Comparison of ENCODE assay signal across 7 cellular contexts in the genomic region with DNA sequence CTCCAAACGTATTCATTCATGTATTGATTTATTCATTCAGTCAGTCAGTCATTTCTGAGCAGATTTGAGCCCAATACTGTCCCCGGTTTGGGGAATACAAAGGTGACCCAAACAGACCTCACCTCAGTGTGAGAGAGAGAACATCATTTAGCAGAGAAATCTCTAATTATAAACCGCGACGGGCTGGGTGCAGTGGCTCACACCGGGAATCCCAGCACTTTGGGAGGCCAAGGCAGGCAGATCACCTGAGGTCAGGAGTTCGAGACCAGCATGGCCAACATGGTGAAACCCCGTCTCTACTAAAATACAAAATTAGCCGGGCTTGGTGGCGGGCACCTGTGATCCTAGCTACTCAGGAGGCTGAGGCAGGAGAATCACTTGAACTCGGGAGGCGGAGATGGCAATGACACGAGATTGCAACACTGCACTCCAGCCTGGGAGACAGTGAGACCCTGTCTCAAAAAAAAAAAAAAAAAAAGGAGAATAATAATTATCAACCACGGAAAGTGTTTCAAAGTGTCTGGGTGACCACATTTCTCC. TPM values are rescaled to one million over a fixed set of nuclear protein-coding genes. Genes with fewer than 3 reads are reported as not detected.
DNase-seq lines count a peak whose midpoint lies in the region; ATAC-seq, FAIRE-seq and TF ChIP-seq lines count a peak whose summit lies in the region.
"Not testable (repeated sequence)": the region's sequence is repeated elsewhere in the genome, so short reads cannot be mapped to it uniquely, and the experiment has no call there.

No MANE protein-coding gene starts in this region.

- H3K27ac Mint-ChIP-seq in T-helper 17 cell, result peak overlapping the region; percentile 29
- H3K27ac Mint-ChIP-seq in astrocyte (ENCODE audit: unreplicated experiment), result peak overlapping the region; percentile 12

- H3K9ac ChIP-seq in HUES48 (ENCODE audit: low read depth, low read length), result peak overlapping the region; percentile 54; the same call in 1 of the 2 replicates
- peak overlapping the region; percentile 53 for H3K9ac ChIP-seq in astrocyte (ENCODE audit: low read length)

- not testable (repeated sequence) for ATAC-seq in T-helper 17 cell
- peak in 1 of 2 donors; percentile 1 for ATAC-seq in lower lobe of right lung

- H3K4me1 ChIP-seq in HUES48 (ENCODE audit: control insufficient read depth, insufficient read depth, low read length); astrocyte (ENCODE audit: insufficient read depth, low read length): not testable (repeated sequence)
- peaks cover 12 to 38% (median 15%) of the 10 kb centered on the region in 3 donors for H3K4me1 ChIP-seq in esophagus squamous epithelium
- peaks cover 25% of the 10 kb centered on the region for H3K4me1 ChIP-seq in lower lobe of right lung

- H3K27me3 ChIP-seq in HUES48 (ENCODE audit: control insufficient read depth, insufficient read depth, low read length); astrocyte (ENCODE audit: insufficient read depth, low read length); lower lobe of right lung (ENCODE audit: low read depth): not testable (repeated sequence)
- peaks cover 0 to 12% (median 0%) of the 10 kb centered on the region in 4 donors for H3K27me3 ChIP-seq in esophagus squamous epithelium

- H3K27me3 Mint-ChIP-seq in T-helper 17 cell, result peaks cover 16% of the 10 kb centered on the region
- H3K27me3 Mint-ChIP-seq in astrocyte (ENCODE audit: low read depth, unreplicated experiment), result not testable (repeated sequence)

- not testable (repeated sequence) for H3K4me1 Mint-ChIP-seq in T-helper 17 cell; astrocyte (ENCODE audit: low read depth, unreplicated experiment)

- peak overlapping the region; percentile 79 for H3K27ac ChIP-seq in HUES48 (ENCODE audit: low read depth, low read length)
- H3K27ac ChIP-seq in astrocyte (ENCODE audit: low read depth, low read length), result not testable (repeated sequence)
- H3K27ac ChIP-seq in esophagus squamous epithelium, result peak overlapping the region; percentile 89 to 96 (median 92)
- peak overlapping the region; percentile 80 for H3K27ac ChIP-seq in lower lobe of right lung

- WGBS in esophagus squamous epithelium, 2 donors, result 33 to 41% methylated on average over 12 to 13 of the region's 14 CpGs

- not testable (repeated sequence) for H3K9me3 Mint-ChIP-seq in astrocyte (ENCODE audit: unreplicated experiment)

- not testable (repeated sequence) for H3K79me2 ChIP-seq in astrocyte (ENCODE audit: insufficient read depth, low read length)

- not testable (repeated sequence) for FAIRE-seq in astrocyte (lab: Jason Lieb, UNC)

- not testable (repeated sequence) for DNase-seq in T-helper 17 cell; astrocyte (ENCODE audit: low read depth); esophagus squamous epithelium (lab: John Stamatoyannopoulos, UW); lower lobe of right lung; retinal pigment epithelial cell (ENCODE audit: low read depth)

- H3K9me3 ChIP-seq in HUES48 (ENCODE audit: control insufficient read depth, insufficient read depth, low read length); T-helper 17 cell (ENCODE audit: control insufficient read depth, low read length, poor library complexity, severe bottlenecking); astrocyte (ENCODE audit: insufficient read depth, low read depth, low read length); esophagus squamous epithelium; lower lobe of right lung: not testable (repeated sequence)

- not testable (repeated sequence) for H3K36me3 ChIP-seq in HUES48 (ENCODE audit: control insufficient read depth, insufficient read depth, low read length); astrocyte (ENCODE audit: insufficient read depth, low read length); esophagus squamous epithelium; lower lobe of right lung

- H2AFZ ChIP-seq in astrocyte (ENCODE audit: low read depth, low read length), result peak overlapping the region; percentile 12

- TF ChIP-seq POLR2A in esophagus squamous epithelium (IDR thresholded peaks at IDR 0.05), result not testable (repeated sequence)

- H3K36me3 Mint-ChIP-seq in T-helper 17 cell (ENCODE audit: low read depth); astrocyte (ENCODE audit: low read depth, unreplicated experiment): not testable (repeated sequence)

- H3K4me2 ChIP-seq in astrocyte (ENCODE audit: low read length), result peak overlapping the region; percentile 88

- H3K4me3 Mint-ChIP-seq in T-helper 17 cell (peak overlapping the region; percentile 55), astrocyte (ENCODE audit: unreplicated experiment) (peak overlapping the region; percentile 66)

- not testable (repeated sequence) for H4K20me1 ChIP-seq in astrocyte (ENCODE audit: insufficient read depth, low read length)

- H3K4me3 ChIP-seq in GM12875 (ENCODE audit: low read depth, low read length) (peak overlapping the region; percentile 75), HUES48 (ENCODE audit: low read depth, low read length) (peak overlapping the region; percentile 67), astrocyte (ENCODE audit: insufficient read depth, low read depth, low read length) (peak overlapping the region; percentile 22), esophagus squamous epithelium (peak overlapping the region; percentile 38 to 87 (median 63)), lower lobe of right lung (peak overlapping the region; percentile 66), retinal pigment epithelial cell (ENCODE audit: low read length) (peak overlapping the region; percentile 45)

- TF ChIP-seq CTCF in GM12875 (IDR thresholded peaks at IDR 0.05; ENCODE audit: borderline replicate concordance, insufficient read depth, low read depth, low read length); astrocyte (IDR thresholded peaks at IDR 0.05; ENCODE audit: insufficient read depth, low read depth, low read length); esophagus squamous epithelium (IDR thresholded peaks at IDR 0.05); lower lobe of right lung (IDR thresholded peaks at IDR 0.05); retinal pigment epithelial cell (conservative IDR thresholded peaks at IDR 0.05; ENCODE audit: low read depth, low read length): not testable (repeated sequence)

- intact Hi-C loops in esophagus squamous epithelium (cut with DNase I); lower lobe of right lung (cut with DNase I): not testable (repeated sequence)

RNA-seq across cellular contexts. Expression of a gene that starts 1.7 kb away (rescaled TPM):
- 1 to 10 TPM in 1 of 2 donors, under 1 TPM in 1; 0.83 to 1.4 TPM for total RNA-seq in T-helper 17 cell
- total RNA-seq in astrocyte, result 2.3 and 3.0 TPM in 2 replicates
- total RNA-seq in esophagus squamous epithelium, result 100 to 1,000 TPM; 188 to 463 (median 228) TPM
- total RNA-seq in lower lobe of right lung, result 1.3 TPM

RNA-seq across cellular contexts. Expression of a gene that starts 30.7 kb away (rescaled TPM):
- total RNA-seq in T-helper 17 cell, result 1,000 to 10,000 TPM; 1,185 to 1,285 TPM
- total RNA-seq in astrocyte, result 387 and 409 TPM in 2 replicates
- total RNA-seq in esophagus squamous epithelium, result 100 to 1,000 TPM in 3 of 4 donors, 10 to 100 TPM in 1; 80.7 to 290 (median 233) TPM
- total RNA-seq in lower lobe of right lung, result 659 TPM

RNA-seq across cellular contexts. Expression of a gene that starts 39.4 kb away (rescaled TPM):
- 10 to 100 TPM; 19.6 to 21.9 TPM for total RNA-seq in T-helper 17 cell
- total RNA-seq in astrocyte, result 53.0 and 55.4 TPM in 2 replicates
- 10 to 100 TPM; 24.8 to 51.9 (median 40.3) TPM for total RNA-seq in esophagus squamous epithelium
- 24.8 TPM for total RNA-seq in lower lobe of right lung

RNA-seq across cellular contexts. Expression of a gene that starts 55.4 kb away (rescaled TPM):
- total RNA-seq in T-helper 17 cell (100 to 1,000 TPM; 121 to 131 TPM), astrocyte (323 TPM in 2 replicates), esophagus squamous epithelium (100 to 1,000 TPM; 186 to 446 (median 288) TPM), lower lobe of right lung (196 TPM)

Comparison
In these comparisons a context has a peak if more than half of its experiments do, and no peak if none do; other contexts are left out.
1. H3K4me3 ChIP-seq: peak in every context shown above with its lines; median percentile 75 in GM12875; 67 in HUES48; 66 in lower lobe of right lung; 63 in esophagus squamous epithelium; 45 in retinal pigment epithelial cell; 22 in astrocyte.
2. RNA of a gene that starts 1.7 kb away (total RNA-seq): 188 to 463 TPM in esophagus squamous epithelium; 2.3 to 3.0 TPM in astrocyte, 0.83 to 1.4 TPM in T-helper 17 cell and 1.3 TPM in lower lobe of right lung (single experiment); every median in the first group is over 10 times any median in the second.